ENCODE assay signal across 1 cellular context in the genomic region with DNA sequence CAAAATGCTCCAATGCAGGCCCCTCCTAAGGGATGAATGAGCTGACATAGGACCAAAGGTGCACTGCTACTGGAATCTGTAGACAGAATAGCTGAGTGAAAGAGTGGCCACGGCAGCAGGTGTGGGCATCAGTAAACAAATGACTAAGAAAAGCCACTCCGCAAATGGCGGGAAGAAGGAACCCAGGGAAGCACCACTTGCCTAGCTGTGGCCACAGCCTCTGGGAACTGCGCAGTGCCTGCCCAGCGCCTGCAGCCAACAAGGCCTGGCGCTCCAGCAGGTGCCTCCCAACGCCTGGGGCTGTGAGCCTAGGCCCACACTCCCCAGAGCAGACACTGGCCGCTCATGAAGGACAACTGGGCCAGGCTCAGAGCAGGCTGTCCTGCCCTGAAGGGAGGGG.
TF ChIP-seq lines count a peak whose summit lies in the region.

No MANE protein-coding gene starts in this region.

TF ChIP-seq in HepG2, 621 proteins besides CTCF, POLR2A, EP300 and RAD21 (continued from another document):
- TF ChIP-seq, protein P1, sequence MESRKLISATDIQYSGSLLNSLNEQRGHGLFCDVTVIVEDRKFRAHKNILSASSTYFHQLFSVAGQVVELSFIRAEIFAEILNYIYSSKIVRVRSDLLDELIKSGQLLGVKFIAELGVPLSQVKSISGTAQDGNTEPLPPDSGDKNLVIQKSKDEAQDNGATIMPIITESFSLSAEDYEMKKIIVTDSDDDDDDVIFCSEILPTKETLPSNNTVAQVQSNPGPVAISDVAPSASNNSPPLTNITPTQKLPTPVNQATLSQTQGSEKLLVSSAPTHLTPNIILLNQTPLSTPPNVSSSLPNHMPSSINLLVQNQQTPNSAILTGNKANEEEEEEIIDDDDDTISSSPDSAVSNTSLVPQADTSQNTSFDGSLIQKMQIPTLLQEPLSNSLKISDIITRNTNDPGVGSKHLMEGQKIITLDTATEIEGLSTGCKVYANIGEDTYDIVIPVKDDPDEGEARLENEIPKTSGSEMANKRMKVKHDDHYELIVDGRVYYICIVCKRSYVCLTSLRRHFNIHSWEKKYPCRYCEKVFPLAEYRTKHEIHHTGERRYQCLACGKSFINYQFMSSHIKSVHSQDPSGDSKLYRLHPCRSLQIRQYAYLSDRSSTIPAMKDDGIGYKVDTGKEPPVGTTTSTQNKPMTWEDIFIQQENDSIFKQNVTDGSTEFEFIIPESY (CRISPR knock-in tag; IDR thresholded peaks at IDR 0.05) = peak; percentile 74
- no peak for TF ChIP-seq NFYC (CRISPR knock-in tag; IDR thresholded peaks at IDR 0.05)
- no peak for TF ChIP-seq ZNF180 (CRISPR knock-in tag; IDR thresholded peaks at IDR 0.05; ENCODE audit: borderline replicate concordance, low read depth)
- TF ChIP-seq FOSL2 (CRISPR knock-in tag; IDR thresholded peaks at IDR 0.05) = peak; percentile 17; the same call in 1 of the 2 replicates
- TF ChIP-seq RBM39 (IDR thresholded peaks at IDR 0.05; ENCODE audit: low read depth, low read length, poor library complexity, severe bottlenecking) = peak; percentile 4
